In the genomic region with DNA sequence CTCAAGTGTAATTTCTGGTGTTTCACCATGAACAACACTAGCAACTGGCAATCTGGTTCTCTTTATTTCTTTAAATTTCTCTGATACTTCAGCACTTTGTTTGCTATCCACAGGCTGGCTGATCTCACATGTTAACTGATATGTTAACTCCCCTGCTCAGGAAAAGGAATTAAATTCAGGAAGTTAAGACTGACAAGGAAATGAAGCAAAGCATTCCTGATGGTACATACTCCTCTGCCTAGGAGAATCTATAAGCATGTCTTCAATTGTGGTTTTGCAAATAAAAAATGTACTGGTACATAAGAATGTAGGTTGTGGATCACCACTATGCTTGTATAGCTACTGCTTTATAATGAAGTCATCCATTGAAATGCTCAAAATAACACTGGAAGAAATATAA, we compare ENCODE assay signal across 24 cellular contexts.
DNase-seq lines count a peak whose midpoint lies in the region; ATAC-seq and TF ChIP-seq lines count a peak whose summit lies in the region.
"Had no signal": no experiment of that assay in that cellular context is flagged by ENCODE, and none has a peak within 500 bp of the region (broad histone marks: within the 10 kb centered on the region; RNA-seq: fewer than 3 reads in every experiment).

No MANE protein-coding gene starts in this region.

- no peak overlapping the region for H4K8ac ChIP-seq in neuronal stem cell (ENCODE audit: low read depth, low read length)

- H2BK120ac ChIP-seq in neuronal stem cell (ENCODE audit: low read depth, low read length), result no peak overlapping the region

- H3K4me3 ChIP-seq in cardiac muscle cell (no peak overlapping the region), heart left ventricle (no peak overlapping the region), adipocyte (ENCODE audit: low read length) (no peak overlapping the region), neuronal stem cell (ENCODE audit: low read length in 2 of 2) (no peak overlapping the region)
- H3K4me3 ChIP-seq: SJCRH30 had no signal

- no peak overlapping the region for H3K23ac ChIP-seq in neuronal stem cell (ENCODE audit: low read depth, low read length, poor library complexity)

- peak overlapping the region; percentile 27 for H2AFZ ChIP-seq in neuronal stem cell (ENCODE audit: low read length)

- no peaks in the 10 kb centered on the region for H3K79me1 ChIP-seq in neuronal stem cell (ENCODE audit: low read depth, low read length)

- H3K4me2 ChIP-seq in neuronal stem cell (ENCODE audit: insufficient read depth, low read length, poor library complexity, severe bottlenecking), result no peak overlapping the region

- TF ChIP-seq CTCF in cardiac muscle cell (IDR thresholded peaks at IDR 0.05; ENCODE audit: low read depth, low read length) (no peak), heart left ventricle (IDR thresholded peaks at IDR 0.05) (no peak)

- intact Hi-C loops in heart left ventricle (cut with DNase I), result no loop called here
- intact Hi-C loops in Right ventricle myocardium inferior (cut with DNase I), result no loop called here

- no peak overlapping the region for H4K91ac ChIP-seq in neuronal stem cell (ENCODE audit: low read depth, low read length, poor library complexity)

- H3K9me3 ChIP-seq in cardiac muscle cell (ENCODE audit: low read depth) (no peaks in the 10 kb centered on the region), heart left ventricle (no peaks in the 10 kb centered on the region), adipocyte (ENCODE audit: control insufficient read depth, low read length) (no peaks in the 10 kb centered on the region), neuronal stem cell (replicated peaks in 1 of 2; ENCODE audit: control insufficient read depth in 2 of 2, insufficient read depth in 1 of 2, low read depth in 1 of 2, low read length in 2 of 2) (no peaks in the 10 kb centered on the region)
- H3K9me3 ChIP-seq: BE2C, SJCRH30 had no signal

- ATAC-seq in heart left ventricle (no peak), Right ventricle myocardium inferior (no peak)
- ATAC-seq: HepG2, PC-3 had no signal

- H2BK15ac ChIP-seq in neuronal stem cell (ENCODE audit: low read length), result no peak overlapping the region

- no peak overlapping the region for H2BK12ac ChIP-seq in neuronal stem cell (ENCODE audit: low read length)

- no peak overlapping the region for H2AK5ac ChIP-seq in neuronal stem cell (ENCODE audit: low read depth, low read length)

- H3K27me3 ChIP-seq in cardiac muscle cell (no peaks in the 10 kb centered on the region), heart left ventricle (no peaks in the 10 kb centered on the region), adipocyte (replicated peaks; ENCODE audit: control insufficient read depth, insufficient read depth, low read length) (no peaks in the 10 kb centered on the region), neuronal stem cell (ENCODE audit: control insufficient read depth in 3 of 3, insufficient read depth in 3 of 3, low read depth in 1 of 3, low read length in 3 of 3) (no peaks in the 10 kb centered on the region)
- H3K27me3 ChIP-seq: BE2C, SJCRH30 had no signal

- H3K4ac ChIP-seq in neuronal stem cell (ENCODE audit: low read length), result no peak overlapping the region

- no peak overlapping the region for H3K18ac ChIP-seq in neuronal stem cell (ENCODE audit: low read length)

- no peak overlapping the region for H2BK5ac ChIP-seq in neuronal stem cell (ENCODE audit: low read length)

- H3K36me3 ChIP-seq in cardiac muscle cell (no peaks in the 10 kb centered on the region), heart left ventricle (no peaks in the 10 kb centered on the region), adipocyte (ENCODE audit: control insufficient read depth, insufficient read depth, low read length, severe bottlenecking) (no peaks in the 10 kb centered on the region), neuronal stem cell (replicated peaks in 1 of 2; ENCODE audit: control insufficient read depth in 2 of 2, insufficient read depth in 2 of 2, low read length in 2 of 2) (no peaks in the 10 kb centered on the region)
- H3K36me3 ChIP-seq: BE2C, SJCRH30 had no signal

- no peak overlapping the region for H3K9ac ChIP-seq in adipocyte (ENCODE audit: low read length)
- no peak overlapping the region for H3K9ac ChIP-seq in neuronal stem cell (ENCODE audit: low read depth, low read length, poor library complexity)

- no peaks in the 10 kb centered on the region for H3K4me1 ChIP-seq in cardiac muscle cell (ENCODE audit: low read depth)
- no peaks in the 10 kb centered on the region for H3K4me1 ChIP-seq in heart left ventricle
- no peaks in the 10 kb centered on the region for H3K4me1 ChIP-seq in adipocyte (ENCODE audit: control insufficient read depth, insufficient read depth, low read length)
- no peaks in the 10 kb centered on the region for H3K4me1 ChIP-seq in neuronal stem cell (ENCODE audit: control insufficient read depth in 2 of 2, insufficient read depth in 1 of 2, low read depth in 1 of 2, low read length in 2 of 2)
- H3K4me1 ChIP-seq: SJCRH30 had no signal

- H3K27ac ChIP-seq in cardiac muscle cell (no peak overlapping the region), heart left ventricle (no peak overlapping the region), neuronal stem cell (replicated peaks; ENCODE audit: low read length) (no peak overlapping the region)
- H3K27ac ChIP-seq: 22Rv1, SJCRH30 had no signal

- TF ChIP-seq POLR2A in heart left ventricle (IDR thresholded peaks at IDR 0.05) (no peak), erythroblast (IDR thresholded peaks at IDR 0.05; ENCODE audit: low read length) (no peak)

- H3K14ac ChIP-seq in neuronal stem cell (ENCODE audit: low read length), result no peak overlapping the region

- DNase-seq in cardiac muscle cell (ENCODE audit: low read depth in 1 of 2, low spot score in 1 of 2), result peak; percentile 1 to 5
- no peak for DNase-seq in heart left ventricle
- DNase-seq in adipocyte (ENCODE audit: low read depth), result peak; percentile 21
- DNase-seq in left kidney (ENCODE audit: low read depth, low spot score), result peak; percentile 66
- DNase-seq in neuronal stem cell (ENCODE audit: low spot score), result no peak
- DNase-seq in NCI-H774 (lab: John Stamatoyannopoulos, UW), result no peak
- no peak for DNase-seq in erythroblast (lab: John Stamatoyannopoulos, UW)
- DNase-seq in Right ventricle myocardium inferior (ENCODE audit: missing footprints), result no peak
- DNase-seq: ACHN; BE2C; CD8-positive, alpha-beta memory T cell; DMS79 treated with DMSO at 0.1 percent for 48 hours; GF-D8; MV-4-11; NCI-H1105; NCI-H1436 treated with DMSO at 0.1 percent for 48 hours; NCI-H187 treated with DMSO at 0.1 percent for 48 hours; NCI-H2171 treated with DMSO at 0.1 percent for 48 hours; NCI-H524; NCI-H748 treated with DMSO at 0.1 percent for 48 hours; PC-3; SJCRH30 had no signal

Comparison
In these comparisons a context has a peak if more than half of its experiments do, and no peak if none do; other contexts are left out.
1. DNase-seq: peak in cardiac muscle cell (2 of 2), adipocyte (single experiment) and left kidney (single experiment); none in heart left ventricle (0 of 5), neuronal stem cell (single experiment), NCI-H774 (single experiment), erythroblast (0 of 2) and Right ventricle myocardium inferior (single experiment).